Comparison of ENCODE assay signal across 8 cellular contexts in genomic region chr11:126061707-126062678, GRCh38. TPM values are rescaled to one million over a fixed set of nuclear protein-coding genes. Genes with fewer than 3 reads are reported as not detected.
DNase-seq lines count a peak whose midpoint lies in the region; ATAC-seq and TF ChIP-seq lines count a peak whose summit lies in the region.

No MANE protein-coding gene starts in this region.

- CTCF ChIA-PET in activated B cell treated with CpG ODN at 0.5 μM for 24 hours (lab: Charles Lee) = no interaction called here

- H3K27ac ChIP-seq in muscle layer of colon (ENCODE audit: low read depth, low read length) = peak overlapping the region; percentile 87

- intact Hi-C loops in activated B cell treated with CpG ODN at 0.5 μM for 24 hours (cut with micrococcal nuclease) = loop anchor here (2.0 to 10.0 kb wide), 5 partner anchors 160 to 1110 kb away; partner anchors contain the start of genes CCDC15, CHEK1, DCPS and DDX25

- no peaks in the 10 kb centered on the region for H3K9me3 ChIP-seq in muscle layer of colon (ENCODE audit: low read length)

- no peaks in the 10 kb centered on the region for H3K36me3 ChIP-seq in muscle layer of colon (ENCODE audit: insufficient read depth, low read length)

- POLR2A ChIA-PET in activated B cell treated with CpG ODN at 0.5 μM for 24 hours (lab: Charles Lee) = interaction anchor here (0.6 kb wide), 1 partner anchor 243 kb away, joined by 5 read pairs; no protein-coding TSS in a partner anchor

- H3K36me3 Mint-ChIP-seq in activated B cell treated with CpG ODN at 0.5 μM for 24 hours (ENCODE audit: low read depth) (no peaks in the 10 kb centered on the region), endothelial cell (ENCODE audit: low read depth, unreplicated experiment) (no peaks in the 10 kb centered on the region)

- peaks cover 28% of the 10 kb centered on the region for H3K4me1 ChIP-seq in muscle layer of colon (ENCODE audit: insufficient read depth, low read length)

- TF ChIP-seq CTCF in activated B cell treated with CpG ODN at 0.5 μM for 24 hours (IDR thresholded peaks at IDR 0.05) = no peak
- peak; percentile 43 for TF ChIP-seq CTCF in endothelial cell (IDR thresholded peaks at IDR 0.05; ENCODE audit: unreplicated experiment)

- H3K9me3 Mint-ChIP-seq in activated B cell treated with CpG ODN at 0.5 μM for 24 hours (no peaks in the 10 kb centered on the region), endothelial cell (ENCODE audit: unreplicated experiment) (no peaks in the 10 kb centered on the region)

- H3K4me3 ChIP-seq in muscle layer of colon (ENCODE audit: low read depth in 1 of 2, low read length in 2 of 2) = peak overlapping the region; percentile 56 to 75

- peak; percentile 42 for DNase-seq in Ammon's horn (ENCODE audit: low spot score)
- peak; percentile 85 for DNase-seq in NCI-H1105 treated with DMSO at 0.1 percent for 48 hours (lab: John Stamatoyannopoulos, UW)
- no peak for DNase-seq in activated B cell treated with CpG ODN at 0.5 μM for 24 hours
- peak; percentile 53 for DNase-seq in endothelial cell (ENCODE audit: low spot score)
- peak; percentile 31 for DNase-seq in stromal cell of bone marrow (ENCODE audit: low read depth)
- no peak for DNase-seq in NAMALWA (ENCODE audit: low spot score)

- peak overlapping the region; percentile 69 for H3K4me3 Mint-ChIP-seq in activated B cell treated with CpG ODN at 0.5 μM for 24 hours
- peak overlapping the region; percentile 91 for H3K4me3 Mint-ChIP-seq in endothelial cell (ENCODE audit: unreplicated experiment)

- peak; percentile 5 for ATAC-seq in GM19397 (IDR thresholded peaks at IDR 0.05; ENCODE audit: unreplicated experiment)
- ATAC-seq in activated B cell treated with CpG ODN at 0.5 μM for 24 hours (ENCODE audit: low read depth) = no peak

- H3K27me3 Mint-ChIP-seq in activated B cell treated with CpG ODN at 0.5 μM for 24 hours (peaks cover 45% of the 10 kb centered on the region), endothelial cell (ENCODE audit: unreplicated experiment) (peaks cover 6% of the 10 kb centered on the region)

- H3K4me1 Mint-ChIP-seq in activated B cell treated with CpG ODN at 0.5 μM for 24 hours = peaks cover 6% of the 10 kb centered on the region
- peaks cover 17% of the 10 kb centered on the region for H3K4me1 Mint-ChIP-seq in endothelial cell (ENCODE audit: unreplicated experiment)

- no peak overlapping the region for H3K27ac Mint-ChIP-seq in activated B cell treated with CpG ODN at 0.5 μM for 24 hours
- H3K27ac Mint-ChIP-seq in endothelial cell (ENCODE audit: unreplicated experiment) = peak overlapping the region; percentile 16

- H3K9ac ChIP-seq in muscle layer of colon (ENCODE audit: low read length) = peak overlapping the region; percentile 19

- H3K27me3 ChIP-seq in muscle layer of colon (ENCODE audit: control insufficient read depth in 1 of 2, insufficient read depth in 2 of 2, low read length in 2 of 2) = no peaks in the 10 kb centered on the region

RNA-seq across cellular contexts. Expression of gene CDON, which starts 0.7 kb away (rescaled TPM):
- total RNA-seq in activated B cell treated with CpG ODN at 0.5 μM for 24 hours = 0.24 and 0.27 TPM in 2 replicates
- total RNA-seq in endothelial cell (ENCODE audit: unreplicated experiment) = 25.2 TPM

Comparison
In these comparisons a context has a peak if more than half of its experiments do, and no peak if none do; other contexts are left out.
1. DNase-seq: peak in Ammon's horn (single experiment), NCI-H1105 treated with DMSO at 0.1 percent for 48 hours (single experiment), endothelial cell (single experiment) and stromal cell of bone marrow (single experiment); none in activated B cell treated with CpG ODN at 0.5 μM for 24 hours (single experiment) and NAMALWA (single experiment).
2. RNA of gene CDON, which starts 0.7 kb away (total RNA-seq): 25.2 TPM in endothelial cell (single experiment); 0.24 to 0.27 TPM in activated B cell treated with CpG ODN at 0.5 μM for 24 hours; every median in the first group is over 10 times any median in the second.